In genomic region chr5:14264605-14265316, GRCh38 we compare ENCODE assay signal across 8 cellular contexts.
DNase-seq lines count a peak whose midpoint lies in the region; ATAC-seq lines count a peak whose summit lies in the region.

No MANE protein-coding gene starts in this region.

- H3K27me3 Mint-ChIP-seq in CD4-positive, alpha-beta memory T cell: peaks cover 10 to 29% of the 10 kb centered on the region in 2 donors

- ATAC-seq in GM19395 (IDR thresholded peaks at IDR 0.05; ENCODE audit: unreplicated experiment) (peak; percentile 87), HG03469 (IDR thresholded peaks at IDR 0.05; ENCODE audit: unreplicated experiment) (peak; percentile 75)

- H3K27me3 ChIP-seq in CD4-positive, alpha-beta memory T cell (ENCODE audit: insufficient read depth, low read length): no peaks in the 10 kb centered on the region

- no peaks in the 10 kb centered on the region for H3K9me3 Mint-ChIP-seq in CD4-positive, alpha-beta memory T cell

- POLR2A ChIA-PET in CD4-positive, alpha-beta memory T cell (lab: Charles Lee; ENCODE audit: partially characterized antibody): no interaction called here

- H3K9me3 ChIP-seq in CD4-positive, alpha-beta memory T cell (ENCODE audit: control insufficient read depth in 1 of 2, low read length in 2 of 2): no peaks in the 10 kb centered on the region

- peaks cover 7% of the 10 kb centered on the region for H3K4me1 ChIP-seq in CD4-positive, alpha-beta memory T cell (ENCODE audit: insufficient read depth, low read length)

- peak; percentile 29 to 54 (median 38) for DNase-seq in CD4-positive, alpha-beta memory T cell
- DNase-seq in NCI-H526 (lab: John Stamatoyannopoulos, UW): peak; percentile 93 to 97
- DNase-seq in activated CD8-positive, alpha-beta memory T cell treated with anti-CD3 and anti-CD28 coated beads for 24 hours: peak; percentile 86
- DNase-seq in effector CD8-positive, alpha-beta T cell (lab: John Stamatoyannopoulos, UW): peak; percentile 59
- DNase-seq in mesenteric fat pad (ENCODE audit: low spot score): peak; percentile 97
- DNase-seq in stimulated activated CD8-positive, alpha-beta memory T cell treated with anti-CD3 and anti-CD28 coated beads, Interleukin-15, amount 100 ng/mL, for 48 hours (ENCODE audit: low read depth in 2 of 2): peak; percentile 61 to 74

- H3K36me3 Mint-ChIP-seq in CD4-positive, alpha-beta memory T cell: no peaks in the 10 kb centered on the region

- intact Hi-C loops in CD4-positive, alpha-beta memory T cell (cut with micrococcal nuclease): no loop called here

- peaks cover 1 to 11% (median 7%) of the 10 kb centered on the region in 4 donors for H3K4me1 Mint-ChIP-seq in CD4-positive, alpha-beta memory T cell

- no peak overlapping the region for H3K27ac ChIP-seq in CD4-positive, alpha-beta memory T cell (ENCODE audit: low read depth, low read length)

- peak overlapping the region in 1 of 7 donors; percentile 31 for H3K27ac Mint-ChIP-seq in CD4-positive, alpha-beta memory T cell

- peak overlapping the region in 7 of 8 donors; percentile 47 to 63 (median 54) for H3K4me3 Mint-ChIP-seq in CD4-positive, alpha-beta memory T cell

- no peak overlapping the region for H3K4me3 ChIP-seq in CD4-positive, alpha-beta memory T cell (ENCODE audit: low read length in 2 of 2)

- H3K36me3 ChIP-seq in CD4-positive, alpha-beta memory T cell (ENCODE audit: insufficient read depth, low read length): no peaks in the 10 kb centered on the region

- CTCF ChIA-PET in CD4-positive, alpha-beta memory T cell (lab: Charles Lee; ENCODE audit: partially characterized antibody): no interaction called here

Comparison
In these comparisons a context has a peak if more than half of its experiments do, and no peak if none do; other contexts are left out.
1. DNase-seq: peak in every context shown above with its lines; median percentile 97 in mesenteric fat pad; 95 in NCI-H526; 86 in activated CD8-positive, alpha-beta memory T cell treated with anti-CD3 and anti-CD28 coated beads for 24 hours; 68 in stimulated activated CD8-positive, alpha-beta memory T cell treated with anti-CD3 and anti-CD28 coated beads, Interleukin-15, amount 100 ng/mL, for 48 hours; 59 in effector CD8-positive, alpha-beta T cell; 38 in CD4-positive, alpha-beta memory T cell.